20 cellular contexts compared by ENCODE assay signal in the genomic region with DNA sequence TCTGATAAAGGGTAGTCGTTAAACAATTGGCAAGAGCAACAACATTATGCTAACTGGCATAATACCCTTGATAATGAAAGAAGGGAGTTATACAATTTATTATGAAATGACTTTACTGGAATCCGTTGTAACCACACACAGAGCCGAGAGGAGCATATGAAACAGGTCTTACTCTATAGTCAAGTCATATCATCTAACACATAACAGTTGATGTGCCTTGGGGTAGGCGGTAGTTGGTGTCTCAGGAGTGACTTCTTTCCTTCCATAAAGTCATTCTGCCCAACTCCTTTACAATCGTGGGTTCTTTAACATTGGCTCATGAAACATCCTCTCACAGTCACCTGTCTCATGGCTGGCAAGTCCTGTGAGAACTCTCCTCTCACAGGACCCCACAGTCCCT.
"Had no signal": no experiment of that assay in that cellular context is flagged by ENCODE, and none has a peak within 500 bp of the region (broad histone marks: within the 10 kb centered on the region; RNA-seq: fewer than 3 reads in every experiment).

No MANE protein-coding gene starts in this region.

- DNase-seq: activated CD8-positive, alpha-beta memory T cell treated with anti-CD3 and anti-CD28 coated beads, Interleukin-2, amount 50 U/mL, for 48 hours; activated naive CD8-positive, alpha-beta T cell treated with anti-CD3 and anti-CD28 coated beads, Interleukin-2, amount 10 ng/mL, durations not matched to agents 7 days and 5 days; body of pancreas; dermis blood vessel endothelial cell; effector memory CD4-positive, alpha-beta T cell; esophagus squamous epithelium; heart right ventricle; immature natural killer cell; kidney glomerular epithelial cell; left ventricle myocardium inferior; mammary epithelial cell; midbrain; occipital lobe; retina; spleen; WERI-Rb-1 had no signal

- H3K9me3 ChIP-seq: body of pancreas, esophagus squamous epithelium, left ventricle myocardium inferior, SJSA1 had no signal

- H3K4me1 ChIP-seq: body of pancreas, esophagus squamous epithelium, spleen had no signal

- H3K4me3 ChIP-seq: body of pancreas, esophagus squamous epithelium, heart right ventricle, left ventricle myocardium inferior, SJSA1, spleen, tibial nerve had no signal

- ATAC-seq: body of pancreas; heart right ventricle; stimulated activated memory B cell treated with anti-CD40 and anti-IgM and Interleukin-4, amounts not matched to agents 10 μg/mL and 1 μg/mL and 100 μg/mL, for 72 hours had no signal

- H3K27ac Mint-ChIP-seq: activated naive CD8-positive, alpha-beta T cell treated with anti-CD3 and anti-CD28 coated beads, Interleukin-2, amount 10 ng/mL, durations not matched to agents 7 days and 5 days; stimulated activated memory B cell treated with anti-CD40 and anti-IgM and Interleukin-4, amounts not matched to agents 10 μg/mL and 1 μg/mL and 100 μg/mL, for 72 hours; T-helper 1 cell treated with Interleukin-12 subunit alpha and Interleukin-12 subunit beta and Interleukin-4 antibody, amounts not matched to agents 30 μg/mL and 1 μg/mL, for 36 hours had no signal

- H3K27me3 ChIP-seq: body of pancreas, esophagus squamous epithelium, heart right ventricle, SJSA1, spleen, tibial nerve had no signal

- H3K27ac ChIP-seq: body of pancreas, esophagus squamous epithelium, heart right ventricle, left ventricle myocardium inferior, SJSA1, spleen, tibial nerve, WERI-Rb-1 had no signal

- H3K36me3 ChIP-seq: esophagus squamous epithelium, heart right ventricle, left ventricle myocardium inferior, SJSA1, spleen, WERI-Rb-1 had no signal
